In genomic region chr9:113590991-113591898, GRCh38 we compare ENCODE assay signal across 1 cellular context.
TF ChIP-seq lines count a peak whose summit lies in the region.

No MANE protein-coding gene starts in this region.

TF ChIP-seq in K562, 482 proteins besides CTCF, POLR2A, EP300 and RAD21 (continued from another document):
- TF ChIP-seq ZNF407 (IDR thresholded peaks at IDR 0.05; ENCODE audit: low read depth) (no peak), MAFG (tag; conservative IDR thresholded peaks at IDR 0.05) (peak; percentile 20; the same call in 1 of the 2 replicates), ZNF316 (IDR thresholded peaks at IDR 0.05) (peak; percentile 62), ZNF318 (IDR thresholded peaks at IDR 0.05; ENCODE audit: borderline replicate concordance in 1 of 2, low read depth in 1 of 2) (no peak), SMC3 (conservative IDR thresholded peaks at IDR 0.05; ENCODE audit: insufficient read depth, low read depth, low read length) (peak; percentile 97), C11orf30 (IDR thresholded peaks at IDR 0.05; ENCODE audit: low read depth) (peak; percentile 46), NUFIP1 (IDR thresholded peaks at IDR 0.05; ENCODE audit: partially characterized antibody) (no peak)
- TF ChIP-seq, protein P1, sequence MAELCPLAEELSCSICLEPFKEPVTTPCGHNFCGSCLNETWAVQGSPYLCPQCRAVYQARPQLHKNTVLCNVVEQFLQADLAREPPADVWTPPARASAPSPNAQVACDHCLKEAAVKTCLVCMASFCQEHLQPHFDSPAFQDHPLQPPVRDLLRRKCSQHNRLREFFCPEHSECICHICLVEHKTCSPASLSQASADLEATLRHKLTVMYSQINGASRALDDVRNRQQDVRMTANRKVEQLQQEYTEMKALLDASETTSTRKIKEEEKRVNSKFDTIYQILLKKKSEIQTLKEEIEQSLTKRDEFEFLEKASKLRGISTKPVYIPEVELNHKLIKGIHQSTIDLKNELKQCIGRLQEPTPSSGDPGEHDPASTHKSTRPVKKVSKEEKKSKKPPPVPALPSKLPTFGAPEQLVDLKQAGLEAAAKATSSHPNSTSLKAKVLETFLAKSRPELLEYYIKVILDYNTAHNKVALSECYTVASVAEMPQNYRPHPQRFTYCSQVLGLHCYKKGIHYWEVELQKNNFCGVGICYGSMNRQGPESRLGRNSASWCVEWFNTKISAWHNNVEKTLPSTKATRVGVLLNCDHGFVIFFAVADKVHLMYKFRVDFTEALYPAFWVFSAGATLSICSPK (IDR thresholded peaks at IDR 0.05; ENCODE audit: borderline replicate concordance): no peak
- TF ChIP-seq, protein P2, sequence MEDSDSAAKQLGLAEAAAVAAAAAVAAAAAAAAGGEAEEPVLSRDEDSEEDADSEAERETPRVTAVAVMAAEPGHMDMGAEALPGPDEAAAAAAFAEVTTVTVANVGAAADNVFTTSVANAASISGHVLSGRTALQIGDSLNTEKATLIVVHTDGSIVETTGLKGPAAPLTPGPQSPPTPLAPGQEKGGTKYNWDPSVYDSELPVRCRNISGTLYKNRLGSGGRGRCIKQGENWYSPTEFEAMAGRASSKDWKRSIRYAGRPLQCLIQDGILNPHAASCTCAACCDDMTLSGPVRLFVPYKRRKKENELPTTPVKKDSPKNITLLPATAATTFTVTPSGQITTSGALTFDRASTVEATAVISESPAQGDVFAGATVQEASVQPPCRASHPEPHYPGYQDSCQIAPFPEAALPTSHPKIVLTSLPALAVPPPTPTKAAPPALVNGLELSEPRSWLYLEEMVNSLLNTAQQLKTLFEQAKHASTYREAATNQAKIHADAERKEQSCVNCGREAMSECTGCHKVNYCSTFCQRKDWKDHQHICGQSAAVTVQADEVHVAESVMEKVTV (CRISPR knock-in tag; IDR thresholded peaks at IDR 0.05): peak; percentile 81
- TF ChIP-seq, protein P3, sequence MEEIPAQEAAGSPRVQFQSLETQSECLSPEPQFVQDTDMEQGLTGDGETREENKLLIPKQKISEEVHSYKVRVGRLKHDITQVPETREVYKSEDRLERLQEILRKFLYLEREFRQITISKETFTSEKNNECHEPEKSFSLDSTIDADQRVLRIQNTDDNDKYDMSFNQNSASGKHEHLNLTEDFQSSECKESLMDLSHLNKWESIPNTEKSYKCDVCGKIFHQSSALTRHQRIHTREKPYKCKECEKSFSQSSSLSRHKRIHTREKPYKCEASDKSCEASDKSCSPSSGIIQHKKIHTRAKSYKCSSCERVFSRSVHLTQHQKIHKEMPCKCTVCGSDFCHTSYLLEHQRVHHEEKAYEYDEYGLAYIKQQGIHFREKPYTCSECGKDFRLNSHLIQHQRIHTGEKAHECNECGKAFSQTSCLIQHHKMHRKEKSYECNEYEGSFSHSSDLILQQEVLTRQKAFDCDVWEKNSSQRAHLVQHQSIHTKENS (CRISPR knock-in tag; IDR thresholded peaks at IDR 0.05): no peak
TF ChIP-seq in K562: peak in this region for 11.
